ENCODE assay signal across 1 cellular context in genomic region chr7:43727003-43727402, GRCh38.
TF ChIP-seq lines count a peak whose summit lies in the region.

No MANE protein-coding gene starts in this region.

TF ChIP-seq in IMR-90, 13 proteins besides CTCF, POLR2A, EP300 and RAD21 (continued from another document):
- TF ChIP-seq ELK1 (IDR thresholded peaks at IDR 0.05; ENCODE audit: borderline replicate concordance, low read depth, low read length) (no peak), NFE2L2 (IDR thresholded peaks at IDR 0.05; ENCODE audit: low read depth, low read length) (no peak), MAFK (IDR thresholded peaks at IDR 0.05; ENCODE audit: low read depth, low read length) (no peak), MXI1 (IDR thresholded peaks at IDR 0.05; ENCODE audit: borderline replicate concordance, low read depth, low read length) (no peak), MAZ (IDR thresholded peaks at IDR 0.05; ENCODE audit: borderline replicate concordance, low read depth, low read length) (no peak), FOS (IDR thresholded peaks at IDR 0.05; ENCODE audit: low read depth, low read length) (no peak), SMC3 (IDR thresholded peaks at IDR 0.05; ENCODE audit: low read depth, low read length) (no peak), USF2 (IDR thresholded peaks at IDR 0.05; ENCODE audit: low read depth, low read length) (no peak)
